1 cellular context compared by ENCODE assay signal in genomic region chr21:32389337-32390015, GRCh38.
TF ChIP-seq lines count a peak whose summit lies in the region.

No MANE protein-coding gene starts in this region.

TF ChIP-seq in IMR-90, 13 proteins besides CTCF, POLR2A, EP300 and RAD21:
- TF ChIP-seq ELK1 (IDR thresholded peaks at IDR 0.05; ENCODE audit: borderline replicate concordance, low read depth, low read length) (no peak), FOS (IDR thresholded peaks at IDR 0.05; ENCODE audit: low read depth, low read length) (no peak), CHD1 (IDR thresholded peaks at IDR 0.05; ENCODE audit: low read depth, low read length) (no peak), NFE2L2 (IDR thresholded peaks at IDR 0.05; ENCODE audit: low read depth, low read length) (no peak)
